1 cellular context compared by ENCODE assay signal in the genomic region with DNA sequence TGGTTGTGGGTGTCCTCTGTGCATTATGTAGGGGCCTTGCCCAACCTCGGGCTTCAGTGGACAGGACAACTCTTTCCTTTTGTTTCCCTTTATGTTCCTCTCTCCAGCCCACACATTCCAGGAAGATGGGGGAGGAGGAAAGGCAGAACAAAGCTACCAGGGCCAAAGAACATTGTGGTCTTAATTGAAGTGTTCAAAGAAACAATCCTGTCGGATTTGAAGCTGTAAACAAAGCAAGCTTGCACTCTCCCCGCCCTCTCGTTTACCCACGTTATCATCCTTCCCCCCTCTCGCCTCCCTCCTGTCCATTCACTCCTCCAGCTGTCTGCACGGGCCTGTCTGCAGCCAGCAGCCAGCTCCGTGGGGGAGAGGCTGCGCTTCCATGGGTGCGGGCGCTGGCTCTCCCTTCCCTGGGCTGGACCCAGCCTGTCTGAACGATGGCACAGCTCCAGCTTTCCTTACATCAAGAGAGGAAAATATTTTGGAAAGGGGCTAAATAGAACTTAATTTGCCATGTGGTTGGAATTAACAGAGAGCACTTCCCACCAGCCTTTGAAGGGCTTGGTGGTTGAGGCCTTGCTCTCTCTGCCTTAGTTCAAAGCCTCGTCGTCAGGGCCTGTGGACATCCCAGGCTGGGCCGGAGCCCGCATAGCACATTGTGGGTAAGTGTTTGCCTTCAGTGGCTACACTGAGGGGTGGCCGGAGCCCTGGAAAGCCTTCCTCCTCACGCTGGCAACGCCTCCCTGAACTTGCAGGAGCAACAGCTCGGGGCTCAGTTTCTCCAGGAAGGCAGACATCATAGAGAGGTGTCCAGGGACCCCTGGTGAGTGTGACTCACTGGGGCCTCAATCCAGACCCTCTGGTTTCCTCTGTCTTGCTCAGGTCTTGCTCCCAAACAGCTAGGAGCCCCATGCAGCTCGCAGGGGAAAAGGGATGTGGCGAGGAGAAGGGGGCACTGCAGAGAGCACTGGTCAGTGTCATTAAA.
TF ChIP-seq lines count a peak whose summit lies in the region.

No MANE protein-coding gene starts in this region.

TF ChIP-seq in IMR-90, 13 proteins besides CTCF, POLR2A, EP300 and RAD21 (continued from another document):
- peak; percentile 78; the same call in 1 of the 2 replicates for TF ChIP-seq BHLHE40 (IDR thresholded peaks at IDR 0.05; ENCODE audit: low read depth, low read length)
TF ChIP-seq in IMR-90: peak in this region for 2.
